In genomic region chr1:12462586-12462985, GRCh38 we compare ENCODE assay signal across 19 cellular contexts.
DNase-seq lines count a peak whose midpoint lies in the region; ATAC-seq and TF ChIP-seq lines count a peak whose summit lies in the region.
"Had no signal": no experiment of that assay in that cellular context is flagged by ENCODE, and none has a peak within 500 bp of the region (broad histone marks: within the 10 kb centered on the region; RNA-seq: fewer than 3 reads in every experiment).

No MANE protein-coding gene starts in this region.

- no peak for ATAC-seq in GM19328 (IDR thresholded peaks at IDR 0.05; ENCODE audit: unreplicated experiment)
- ATAC-seq: effector memory CD8-positive, alpha-beta T cell; sciatic nerve; WTC11 had no signal

- H3K9me3 ChIP-seq in stomach smooth muscle (ENCODE audit: control insufficient read depth in 2 of 2, low read length in 2 of 2) (no peaks in the 10 kb centered on the region), HAP-1 (no peaks in the 10 kb centered on the region)
- no peaks in the 10 kb centered on the region for H3K9me3 ChIP-seq in effector memory CD4-positive, alpha-beta T cell (ENCODE audit: control insufficient read depth, low read length)
- H3K9me3 ChIP-seq: neutrophil, SJCRH30 had no signal

- H3K27ac ChIP-seq in C4-2B (peak overlapping the region; percentile 72), stomach smooth muscle (ENCODE audit: low read length) (peak overlapping the region; percentile 72)
- H3K27ac ChIP-seq in effector memory CD4-positive, alpha-beta T cell (ENCODE audit: insufficient read depth, low read length, poor library complexity, severe bottlenecking): no peak overlapping the region
- H3K27ac ChIP-seq: neutrophil, SJCRH30 had no signal

- in situ Hi-C loops in HAP-1 (cut with MboI; ENCODE audit: low sequenced_read_pairs): no loop called here

- no peak overlapping the region for H3K4me3 ChIP-seq in stomach smooth muscle (ENCODE audit: low read length in 2 of 2)
- no peak overlapping the region for H3K4me3 ChIP-seq in effector memory CD4-positive, alpha-beta T cell (ENCODE audit: insufficient read depth, low read depth, low read length, poor library complexity, severe bottlenecking)
- H3K4me3 ChIP-seq in HAP-1: no peak overlapping the region
- H3K4me3 ChIP-seq: SJCRH30 had no signal

- H3K27me3 ChIP-seq in stomach smooth muscle (ENCODE audit: control insufficient read depth in 1 of 2, insufficient read depth in 2 of 2, low read length in 2 of 2) (no peaks in the 10 kb centered on the region), HAP-1 (ENCODE audit: low read depth) (no peaks in the 10 kb centered on the region)
- no peaks in the 10 kb centered on the region for H3K27me3 ChIP-seq in effector memory CD4-positive, alpha-beta T cell (replicated peaks; ENCODE audit: control insufficient read depth, insufficient read depth, low read length, poor library complexity, severe bottlenecking)
- H3K27me3 ChIP-seq: neutrophil, SJCRH30 had no signal

- peaks cover 0 to 3% of the 10 kb centered on the region in 2 donors for H3K36me3 ChIP-seq in stomach smooth muscle (ENCODE audit: control insufficient read depth in 2 of 2, insufficient read depth in 2 of 2, low read length in 2 of 2)
- peaks cover 19% of the 10 kb centered on the region for H3K36me3 ChIP-seq in effector memory CD4-positive, alpha-beta T cell (ENCODE audit: control insufficient read depth, insufficient read depth, low read length)
- no peaks in the 10 kb centered on the region for H3K36me3 ChIP-seq in HAP-1 (replicated peaks)

- H3K9me3 Mint-ChIP-seq in brain (peaks cover 0 to 2% (median 0%) of the 10 kb centered on the region in 5 experiments), mesothelial cell of epicardium (peaks cover 3% of the 10 kb centered on the region)
- H3K9me3 Mint-ChIP-seq: CD4-positive, CD25-positive, alpha-beta regulatory T cell; effector memory CD8-positive, alpha-beta T cell; T-helper 1 cell treated with Interleukin-12 subunit alpha and Interleukin-12 subunit beta and Interleukin-4 antibody, amounts not matched to agents 30 μg/mL and 1 μg/mL, for 36 hours; WTC11 had no signal

- H3K36me3 Mint-ChIP-seq in brain (peaks cover 74% of the 10 kb centered on the region), mesothelial cell of epicardium (peaks cover 20% of the 10 kb centered on the region)
- H3K36me3 Mint-ChIP-seq: WTC11 had no signal

- DNase-seq in mesothelial cell of epicardium (ENCODE audit: low spot score in 2 of 2, unreplicated experiment in 2 of 2) (no peak), epidermal melanocyte (ENCODE audit: insufficient read length, low spot score) (no peak), HAP-1 (ENCODE audit: low spot score in 2 of 2) (no peak)
- DNase-seq in effector memory CD4-positive, alpha-beta T cell: no peak
- DNase-seq: CD4-positive, CD25-positive, alpha-beta regulatory T cell; effector memory CD8-positive, alpha-beta T cell; hypothalamus; NCI-H1092 treated with DMSO at 0.1 percent for 48 hours; NCI-H2107; NCI-H524; SJCRH30 had no signal

- H3K9ac ChIP-seq in stomach smooth muscle (ENCODE audit: low read length in 2 of 2): no peak overlapping the region

- H3K4me3 Mint-ChIP-seq in brain (no peak overlapping the region), mesothelial cell of epicardium (no peak overlapping the region)
- H3K4me3 Mint-ChIP-seq: CD4-positive, CD25-positive, alpha-beta regulatory T cell; effector memory CD8-positive, alpha-beta T cell; T-helper 1 cell treated with Interleukin-12 subunit alpha and Interleukin-12 subunit beta and Interleukin-4 antibody, amounts not matched to agents 30 μg/mL and 1 μg/mL, for 36 hours; WTC11 had no signal

- H3K4me1 ChIP-seq in stomach smooth muscle (ENCODE audit: control insufficient read depth, insufficient read depth, low read length): peaks cover 62% of the 10 kb centered on the region
- no peaks in the 10 kb centered on the region for H3K4me1 ChIP-seq in effector memory CD4-positive, alpha-beta T cell (ENCODE audit: control insufficient read depth, insufficient read depth, low read length, poor library complexity, severe bottlenecking)
- peaks cover 9% of the 10 kb centered on the region for H3K4me1 ChIP-seq in HAP-1

- H3K27ac Mint-ChIP-seq in brain (peak overlapping the region in 3 of 5 experiments; percentile 16 to 96 (median 53)), mesothelial cell of epicardium (peak overlapping the region; percentile 98)
- H3K27ac Mint-ChIP-seq: T-helper 1 cell treated with Interleukin-12 subunit alpha and Interleukin-12 subunit beta and Interleukin-4 antibody, amounts not matched to agents 30 μg/mL and 1 μg/mL, for 36 hours; WTC11 had no signal

- peaks cover 40% of the 10 kb centered on the region for H3K4me1 Mint-ChIP-seq in brain
- H3K4me1 Mint-ChIP-seq in mesothelial cell of epicardium: peaks cover 62% of the 10 kb centered on the region

- no peaks in the 10 kb centered on the region for H3K27me3 Mint-ChIP-seq in brain
- H3K27me3 Mint-ChIP-seq in mesothelial cell of epicardium (ENCODE audit: low read depth): no peaks in the 10 kb centered on the region
- H3K27me3 Mint-ChIP-seq: CD4-positive, CD25-positive, alpha-beta regulatory T cell; effector memory CD8-positive, alpha-beta T cell had no signal

- TF ChIP-seq CTCF in C4-2B (conservative IDR thresholded peaks at IDR 0.05) (no peak), brain (conservative IDR thresholded peaks at IDR 0.05) (no peak), mesothelial cell of epicardium (IDR thresholded peaks at IDR 0.05; ENCODE audit: unreplicated experiment) (no peak)
